In genomic region chr10:77363197-77363596, GRCh38 we compare ENCODE assay signal across 29 cellular contexts.
"Had no signal": no experiment of that assay in that cellular context is flagged by ENCODE, and none has a peak within 500 bp of the region (broad histone marks: within the 10 kb centered on the region; RNA-seq: fewer than 3 reads in every experiment).

No MANE protein-coding gene starts in this region.

- H3K27me3 ChIP-seq: adrenal gland, body of pancreas, brain microvascular endothelial cell, breast epithelium had no signal

- H3K36me3 ChIP-seq: adrenal gland, brain microvascular endothelial cell, breast epithelium had no signal

- H3K9me3 ChIP-seq: adrenal gland, body of pancreas, breast epithelium had no signal

- H3K27ac ChIP-seq: adrenal gland, body of pancreas, brain microvascular endothelial cell, breast epithelium, VCaP had no signal

- H3K4me3 ChIP-seq: adrenal gland, body of pancreas, breast epithelium had no signal

- DNase-seq: activated B cell treated with CpG ODN at 0.5 μM for 24 hours; activated CD4-positive, alpha-beta memory T cell treated with anti-CD3 and anti-CD28 coated beads for 36 hours; activated CD4-positive, alpha-beta T cell treated with anti-CD3 and anti-CD28 coated beads for 4 hours; activated CD4-positive, alpha-beta T cell treated with anti-CD3 and anti-CD28 coated beads, Interleukin-2, amount 10 ng/mL, durations not matched to agents 24 days and 14 days; activated CD4-positive, alpha-beta T cell treated with anti-CD3 and anti-CD28 coated beads, Interleukin-2, amount 50 U/mL, for 1 hour; activated CD4-positive, alpha-beta T cell treated with anti-CD3 and anti-CD28 coated beads, Interleukin-2, amount 50 U/mL, for 4 hours; activated CD4-positive, CD25-positive, alpha-beta regulatory T cell treated with anti-CD3 and anti-CD28 coated beads, Interleukin-2, amount 50 U/mL, for 72 hours; activated CD8-positive, alpha-beta memory T cell treated with anti-CD3 and anti-CD28 coated beads, Interleukin-2, amount 50 U/mL, for 4 hours; activated CD8-positive, alpha-beta T cell treated with anti-CD3 and anti-CD28 coated beads for 36 hours; activated effector memory CD4-positive, alpha-beta T cell treated with anti-CD3 and anti-CD28 coated beads, Interleukin-2, amount 50 U/mL, for 16 hours; activated gamma-delta T cell treated with Interleukin-2 at 50 U/mL for 16 hours; activated naive CD4-positive, alpha-beta T cell; activated naive CD4-positive, alpha-beta T cell treated with anti-CD3 and anti-CD28 coated beads for 36 hours; activated naive CD4-positive, alpha-beta T cell treated with anti-CD3 and anti-CD28 coated beads, Interleukin-2, amount 50 U/mL, for 16 hours; activated naive CD8-positive, alpha-beta T cell treated with anti-CD3 and anti-CD28 coated beads for 36 hours; activated T-cell treated with anti-CD3 and anti-CD28 coated beads for 4 hours; activated T-cell treated with anti-CD3 and anti-CD28 coated beads, Interleukin-2, amount 50 U/mL, for 1 hour; activated T-cell treated with anti-CD3 and anti-CD28 coated beads, Interleukin-2, amount 50 U/mL, for 4 hours; activated T-cell treated with anti-CD3 and anti-CD28 coated beads, Interleukin-2, amount 50 U/mL, for 72 hours; adrenal gland; amniotic stem cell; aorta; body of pancreas; brain microvascular endothelial cell; central memory CD4-positive, alpha-beta T cell; T-helper 2 cell; T-helper 9 cell had no signal

- H3K4me1 ChIP-seq: adrenal gland, body of pancreas, breast epithelium had no signal
